ENCODE assay signal across 26 cellular contexts in the genomic region with DNA sequence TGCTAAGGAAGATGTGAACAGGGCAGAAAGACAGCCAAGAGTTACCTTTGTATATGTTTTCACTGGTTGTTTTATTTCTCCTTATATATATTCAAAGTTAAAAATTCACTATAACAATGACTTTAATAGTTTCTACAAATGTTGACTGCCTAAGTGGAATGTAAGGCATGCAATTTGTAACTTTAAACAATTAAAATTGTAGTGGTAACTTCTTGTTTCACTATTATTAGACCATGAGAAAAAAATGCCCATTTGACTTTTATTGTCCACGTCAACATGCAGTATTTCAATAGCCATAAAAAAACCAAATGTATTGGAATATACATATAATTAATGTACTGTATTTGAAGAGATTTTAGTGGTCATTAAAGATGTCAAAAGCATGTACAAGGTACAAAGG.
"Had no signal": no experiment of that assay in that cellular context is flagged by ENCODE, and none has a peak within 500 bp of the region (broad histone marks: within the 10 kb centered on the region; RNA-seq: fewer than 3 reads in every experiment).

No MANE protein-coding gene starts in this region.

- H3K27ac ChIP-seq: left ventricle myocardium inferior, parathyroid adenoma, psoas muscle, right atrium auricular region, right lobe of liver, suprapubic skin, thoracic aorta, tibial artery, upper lobe of right lung had no signal

- H3K4me3 ChIP-seq: left ventricle myocardium inferior, lung, psoas muscle, right atrium auricular region, right lobe of liver, smooth muscle cell, suprapubic skin, thoracic aorta, tibial artery, upper lobe of right lung had no signal

- H3K27ac Mint-ChIP-seq: stimulated activated memory B cell treated with anti-CD40 and anti-IgM and Interleukin-4, amounts not matched to agents 10 μg/mL and 1 μg/mL and 100 μg/mL, for 72 hours had no signal

- H3K36me3 Mint-ChIP-seq: stimulated activated memory B cell treated with anti-CD40 and anti-IgM and Interleukin-4, amounts not matched to agents 10 μg/mL and 1 μg/mL and 100 μg/mL, for 72 hours had no signal

- H3K4me1 ChIP-seq: parathyroid adenoma, right lobe of liver had no signal

- H3K9me3 Mint-ChIP-seq: immature natural killer cell had no signal

- ATAC-seq: psoas muscle; right lobe of liver; stimulated activated memory B cell treated with anti-CD40 and anti-IgM and Interleukin-4, amounts not matched to agents 10 μg/mL and 1 μg/mL and 100 μg/mL, for 72 hours; upper lobe of right lung had no signal

- H3K36me3 ChIP-seq: left ventricle myocardium inferior, right atrium auricular region, right lobe of liver, suprapubic skin, thoracic aorta, tibial artery, upper lobe of right lung had no signal

- H3K27me3 ChIP-seq: right atrium auricular region, right lobe of liver, suprapubic skin, tibial artery, upper lobe of right lung had no signal

- DNase-seq: hypothalamus; kidney; left colon; left ventricle myocardium inferior; nucleus accumbens; psoas muscle; right lobe of liver; stimulated activated CD4-positive, alpha-beta T cell treated with anti-CD3 and anti-CD28 coated beads, Interleukin-1b, Interleukin-23, amount 100 ng/mL, for 48 hours; stimulated activated CD4-positive, alpha-beta T cell treated with anti-CD3 and anti-CD28 coated beads, Interleukin-2, amount 100 ng/mL, for 48 hours; stimulated activated CD4-positive, alpha-beta T cell treated with anti-CD3 and anti-CD28 coated beads, Interleukin-4, amount 100 ng/mL, for 4 hours; stimulated activated CD8-positive, alpha-beta memory T cell treated with anti-CD3 and anti-CD28 coated beads, Interleukin-4, amount 100 ng/mL, for 48 hours; stimulated activated naive CD4-positive, alpha-beta T cell treated with Interleukin-2 at 50 U/mL for 16 hours; tibial artery; trophoblast cell; upper lobe of right lung had no signal

- H3K4me1 Mint-ChIP-seq: neural crest cell had no signal

- H3K27me3 Mint-ChIP-seq: naive thymus-derived CD8-positive, alpha-beta T cell; stimulated activated memory B cell treated with anti-CD40 and anti-IgM and Interleukin-4, amounts not matched to agents 10 μg/mL and 1 μg/mL and 100 μg/mL, for 72 hours had no signal

- H3K9me3 ChIP-seq: psoas muscle, right atrium auricular region, right lobe of liver, suprapubic skin, thoracic aorta, tibial artery, upper lobe of right lung had no signal

- H3K4me3 Mint-ChIP-seq: naive thymus-derived CD8-positive, alpha-beta T cell; nephron; neural crest cell; stimulated activated memory B cell treated with anti-CD40 and anti-IgM and Interleukin-4, amounts not matched to agents 10 μg/mL and 1 μg/mL and 100 μg/mL, for 72 hours had no signal
